ENCODE assay signal across 15 cellular contexts in the genomic region with DNA sequence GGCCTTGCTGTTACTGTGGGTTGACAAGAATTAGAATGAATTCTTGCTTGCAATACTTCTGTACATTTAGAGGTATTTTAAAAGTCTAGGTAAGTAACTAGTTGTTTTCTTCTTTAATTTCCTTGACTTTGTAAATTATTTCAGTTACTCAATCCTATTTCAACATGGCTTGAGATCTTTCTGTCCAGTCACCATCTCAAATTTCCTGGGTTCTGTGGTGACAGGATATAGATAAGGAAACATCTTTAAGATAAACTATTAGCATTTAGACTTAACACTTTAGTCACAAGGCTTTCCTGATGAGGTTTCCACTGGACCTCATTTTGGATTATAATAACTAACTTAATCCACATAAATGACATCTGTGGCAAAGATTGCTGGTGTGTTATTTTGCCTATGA.
DNase-seq lines count a peak whose midpoint lies in the region; ATAC-seq and TF ChIP-seq lines count a peak whose summit lies in the region.
"Had no signal": no experiment of that assay in that cellular context is flagged by ENCODE, and none has a peak within 500 bp of the region (broad histone marks: within the 10 kb centered on the region; RNA-seq: fewer than 3 reads in every experiment).

No MANE protein-coding gene starts in this region.

- H3K4me1 ChIP-seq in cardiac muscle cell (ENCODE audit: low read depth): peaks cover 11% of the 10 kb centered on the region
- H3K4me1 ChIP-seq in heart left ventricle: no peaks in the 10 kb centered on the region
- H3K4me1 ChIP-seq in neuronal stem cell (ENCODE audit: control insufficient read depth in 2 of 2, insufficient read depth in 1 of 2, low read depth in 1 of 2, low read length in 2 of 2): peaks cover 0 to 3% of the 10 kb centered on the region in 2 donors
- H3K4me1 ChIP-seq: BLaER1, HAP-1 had no signal

- H2BK15ac ChIP-seq in neuronal stem cell (ENCODE audit: low read length): no peak overlapping the region

- H3K9me3 ChIP-seq in cardiac muscle cell (ENCODE audit: low read depth) (no peaks in the 10 kb centered on the region), heart left ventricle (peaks cover 0 to 5% (median 0%) of the 10 kb centered on the region in 12 donors), neuronal stem cell (replicated peaks in 1 of 2; ENCODE audit: control insufficient read depth in 2 of 2, insufficient read depth in 1 of 2, low read depth in 1 of 2, low read length in 2 of 2) (no peaks in the 10 kb centered on the region)
- H3K9me3 ChIP-seq: HAP-1 had no signal

- H2BK120ac ChIP-seq in neuronal stem cell (ENCODE audit: low read depth, low read length): no peak overlapping the region

- H3K4me3 ChIP-seq in cardiac muscle cell (no peak overlapping the region), heart left ventricle (no peak overlapping the region), choroid plexus epithelial cell (ENCODE audit: low read depth, low read length) (no peak overlapping the region), fibroblast of villous mesenchyme (ENCODE audit: low read depth, low read length) (no peak overlapping the region), neuronal stem cell (ENCODE audit: low read length in 2 of 2) (no peak overlapping the region)
- H3K4me3 ChIP-seq: BLaER1, HAP-1 had no signal

- DNase-seq in cardiac muscle cell (ENCODE audit: low read depth in 1 of 2, low spot score in 1 of 2) (peak in 1 of 2 donors; percentile 41), heart left ventricle (no peak), choroid plexus epithelial cell (ENCODE audit: low read depth) (peak; percentile 50), fibroblast of villous mesenchyme (ENCODE audit: low read depth) (peak; percentile 69), neuronal stem cell (ENCODE audit: low spot score) (no peak), NCI-H226 (no peak), NCI-H510A treated with DMSO at 0.1 percent for 48 hours (lab: John Stamatoyannopoulos, UW) (no peak)
- DNase-seq: AML-193, DMS53, GF-D8 had no signal

- H3K4ac ChIP-seq in neuronal stem cell (ENCODE audit: low read length): no peak overlapping the region

- no peak overlapping the region for H3K23ac ChIP-seq in neuronal stem cell (ENCODE audit: low read depth, low read length, poor library complexity)

- TF ChIP-seq CTCF in cardiac muscle cell (IDR thresholded peaks at IDR 0.05; ENCODE audit: low read depth, low read length) (no peak), heart left ventricle (IDR thresholded peaks at IDR 0.05) (no peak), choroid plexus epithelial cell (conservative IDR thresholded peaks at IDR 0.05; ENCODE audit: low read depth, low read length) (no peak), fibroblast of villous mesenchyme (IDR thresholded peaks at IDR 0.05; ENCODE audit: insufficient read depth, low read depth, low read length) (no peak)

- H2AFZ ChIP-seq in neuronal stem cell (ENCODE audit: low read length): no peak overlapping the region

- no peak overlapping the region for H2BK12ac ChIP-seq in neuronal stem cell (ENCODE audit: low read length)

- no peak for TF ChIP-seq POLR2A in heart left ventricle (IDR thresholded peaks at IDR 0.05)

- ATAC-seq in heart left ventricle: no peak
- ATAC-seq in HG03045 (IDR thresholded peaks at IDR 0.05; ENCODE audit: unreplicated experiment): no peak

- no peak overlapping the region for H4K91ac ChIP-seq in neuronal stem cell (ENCODE audit: low read depth, low read length, poor library complexity)

- H2AK5ac ChIP-seq in neuronal stem cell (ENCODE audit: low read depth, low read length): no peak overlapping the region

- no peak overlapping the region for H3K18ac ChIP-seq in neuronal stem cell (ENCODE audit: low read length)

- H3K79me1 ChIP-seq in neuronal stem cell (ENCODE audit: low read depth, low read length): no peaks in the 10 kb centered on the region

- peak overlapping the region; percentile 41 for H3K27ac ChIP-seq in cardiac muscle cell
- H3K27ac ChIP-seq in heart left ventricle: no peak overlapping the region
- no peak overlapping the region for H3K27ac ChIP-seq in neuronal stem cell (replicated peaks; ENCODE audit: low read length)
- H3K27ac ChIP-seq: 22Rv1, BLaER1, HL-60 had no signal

- H4K8ac ChIP-seq in neuronal stem cell (ENCODE audit: low read depth, low read length): no peak overlapping the region

- H3K36me3 ChIP-seq in cardiac muscle cell (no peaks in the 10 kb centered on the region), heart left ventricle (no peaks in the 10 kb centered on the region), neuronal stem cell (replicated peaks in 1 of 2; ENCODE audit: control insufficient read depth in 2 of 2, insufficient read depth in 2 of 2, low read length in 2 of 2) (no peaks in the 10 kb centered on the region)
- H3K36me3 ChIP-seq: BLaER1, HAP-1 had no signal

- no peak overlapping the region for H3K9ac ChIP-seq in neuronal stem cell (ENCODE audit: low read depth, low read length, poor library complexity)
- H3K9ac ChIP-seq: BLaER1 had no signal

- intact Hi-C loops in heart left ventricle (cut with DNase I): no loop called here

- H3K4me2 ChIP-seq in neuronal stem cell (ENCODE audit: insufficient read depth, low read length, poor library complexity, severe bottlenecking): no peak overlapping the region
- H3K4me2 ChIP-seq: BLaER1 had no signal

- no peak overlapping the region for H3K14ac ChIP-seq in neuronal stem cell (ENCODE audit: low read length)

- H3K27me3 ChIP-seq in cardiac muscle cell: no peaks in the 10 kb centered on the region
- no peaks in the 10 kb centered on the region for H3K27me3 ChIP-seq in heart left ventricle
- peaks cover 0 to 2% (median 0%) of the 10 kb centered on the region in 3 experiments for H3K27me3 ChIP-seq in neuronal stem cell (ENCODE audit: control insufficient read depth in 3 of 3, insufficient read depth in 3 of 3, low read depth in 1 of 3, low read length in 3 of 3)
- H3K27me3 ChIP-seq: BLaER1 had no signal

- no peak overlapping the region for H2BK5ac ChIP-seq in neuronal stem cell (ENCODE audit: low read length)

Comparison
In these comparisons a context has a peak if more than half of its experiments do, and no peak if none do; other contexts are left out.
1. DNase-seq: peak in choroid plexus epithelial cell (single experiment) and fibroblast of villous mesenchyme (single experiment); none in heart left ventricle (0 of 5), neuronal stem cell (single experiment), NCI-H226 (single experiment) and NCI-H510A treated with DMSO at 0.1 percent for 48 hours (single experiment).